ENCODE assay signal across 11 cellular contexts in the genomic region with DNA sequence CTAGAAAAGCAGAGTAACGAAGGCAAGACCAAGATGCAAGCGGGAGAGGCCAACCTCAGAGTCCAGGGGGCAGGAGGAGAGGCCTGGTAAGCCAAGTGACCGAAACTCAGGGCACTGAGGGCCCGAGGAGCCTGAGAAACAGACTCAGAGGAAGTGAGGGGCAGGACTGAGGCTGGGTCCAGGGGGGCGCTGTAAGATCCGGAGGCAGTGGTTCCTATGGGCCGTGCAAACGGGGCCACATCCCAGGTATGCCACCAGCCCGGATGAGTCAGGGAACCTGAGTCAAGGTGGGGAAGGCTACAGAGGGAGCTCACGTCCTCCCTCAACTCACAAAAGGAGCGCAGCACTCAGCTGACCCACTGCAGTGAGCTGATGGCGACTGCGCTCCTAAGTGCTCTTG. TPM values are rescaled to one million over a fixed set of nuclear protein-coding genes. Genes with fewer than 3 reads are reported as not detected.
DNase-seq lines count a peak whose midpoint lies in the region; ATAC-seq and TF ChIP-seq lines count a peak whose summit lies in the region.
"Had no signal": no experiment of that assay in that cellular context is flagged by ENCODE, and none has a peak within 500 bp of the region (broad histone marks: within the 10 kb centered on the region; RNA-seq: fewer than 3 reads in every experiment).

No MANE protein-coding gene starts in this region.

- peaks cover 69% of the 10 kb centered on the region for H4K20me1 ChIP-seq in neural progenitor cell (ENCODE audit: low read depth)

- no peaks in the 10 kb centered on the region for H3F3A ChIP-seq in neural progenitor cell (ENCODE audit: low read depth)

- whole genome bisulfite sequencing in esophagus squamous epithelium, 2 donors: 77 to 81% methylated on average over 13 of the region's 13 CpGs
- WGBS in aorta, 2 donors: 90 to 91% methylated on average over 13 of the region's 13 CpGs

- peak overlapping the region; percentile 51 for H3K4me2 ChIP-seq in neural progenitor cell

- H3K9me3 ChIP-seq in esophagus squamous epithelium: no peaks in the 10 kb centered on the region
- H3K9me3 ChIP-seq in neural progenitor cell (ENCODE audit: low read depth): no peaks in the 10 kb centered on the region
- no peaks in the 10 kb centered on the region for H3K9me3 ChIP-seq in aorta (ENCODE audit: control insufficient read depth, low read length)
- H3K9me3 ChIP-seq: SJSA1 had no signal

- TF ChIP-seq CTCF in esophagus squamous epithelium (IDR thresholded peaks at IDR 0.05): no peak
- TF ChIP-seq CTCF in neural progenitor cell (IDR thresholded peaks at IDR 0.05): no peak
- TF ChIP-seq CTCF in GM10248 (IDR thresholded peaks at IDR 0.05; ENCODE audit: control extremely low read depth, extremely low read depth, low read depth, missing control alignments): no peak

- peak overlapping the region; percentile 27 for H3K4me3 Mint-ChIP-seq in stimulated activated naive CD8-positive, alpha-beta T cell treated with anti-CD3 and anti-CD28 coated beads, Interleukin-15, Interleukin-2, amounts not matched to agents 100 ng/mL and 50 ng/mL, for 24 hours
- H3K4me3 Mint-ChIP-seq in neural progenitor cell: no peak overlapping the region

- H3K4me1 ChIP-seq in esophagus squamous epithelium: peaks cover 55 to 100% (median 96%) of the 10 kb centered on the region in 3 donors
- H3K4me1 ChIP-seq in neural progenitor cell: peaks cover 16% of the 10 kb centered on the region
- peaks cover 5 to 6% of the 10 kb centered on the region in 2 donors for H3K4me1 ChIP-seq in aorta (ENCODE audit: control insufficient read depth in 1 of 2, insufficient read depth in 2 of 2, low read length in 2 of 2)

- POLR2A ChIA-PET in GM10248 (lab: Yijun Ruan, JAX): no interaction called here

- CTCF ChIA-PET in GM10248 (lab: Yijun Ruan, JAX): interaction anchor here (1.2 kb wide), 1 partner anchor 22 kb away, joined by 3 read pairs; no protein-coding TSS in a partner anchor

- intact Hi-C loops in esophagus squamous epithelium (cut with DNase I) (no loop called here), aorta (cut with DNase I) (no loop called here)

- H3K36me3 ChIP-seq in esophagus squamous epithelium: peaks cover 0 to 5% (median 0%) of the 10 kb centered on the region in 3 donors
- H3K36me3 ChIP-seq in neural progenitor cell: no peaks in the 10 kb centered on the region
- no peaks in the 10 kb centered on the region for H3K36me3 ChIP-seq in aorta (ENCODE audit: control insufficient read depth in 1 of 2, insufficient read depth in 2 of 2, low read length in 1 of 2)

- no peak overlapping the region for H3K9ac ChIP-seq in neural progenitor cell

- H3K4me3 ChIP-seq in esophagus squamous epithelium: no peak overlapping the region
- H3K4me3 ChIP-seq in neural progenitor cell: no peak overlapping the region
- no peak overlapping the region for H3K4me3 ChIP-seq in aorta (ENCODE audit: low read length in 2 of 2)
- H3K4me3 ChIP-seq: SJSA1 had no signal

- no peaks in the 10 kb centered on the region for H3K27me3 ChIP-seq in esophagus squamous epithelium
- H3K27me3 ChIP-seq in neural progenitor cell: no peaks in the 10 kb centered on the region
- H3K27me3 ChIP-seq in aorta (ENCODE audit: control insufficient read depth in 1 of 2, insufficient read depth in 2 of 2, low read length in 1 of 2): no peaks in the 10 kb centered on the region
- H3K27me3 ChIP-seq: SJSA1 had no signal

- H3K79me2 ChIP-seq in neural progenitor cell (ENCODE audit: low read depth): peaks cover 99% of the 10 kb centered on the region

- H3K4me1 Mint-ChIP-seq in stimulated activated naive CD8-positive, alpha-beta T cell treated with anti-CD3 and anti-CD28 coated beads, Interleukin-15, Interleukin-2, amounts not matched to agents 100 ng/mL and 50 ng/mL, for 24 hours (ENCODE audit: low read depth): peaks cover 52% of the 10 kb centered on the region
- H3K4me1 Mint-ChIP-seq in neural progenitor cell: peaks cover 28% of the 10 kb centered on the region

- DNase-seq in stimulated activated naive CD8-positive, alpha-beta T cell treated with anti-CD3 and anti-CD28 coated beads, Interleukin-15, Interleukin-2, amounts not matched to agents 100 U/mL and 50 U/mL, for 24 hours: no peak
- DNase-seq in esophagus squamous epithelium (lab: John Stamatoyannopoulos, UW): no peak
- DNase-seq in neural progenitor cell (ENCODE audit: low spot score): no peak
- DNase-seq in aorta: peak in 1 of 2 donors; percentile 55
- no peak for DNase-seq in GM10248 (ENCODE audit: extremely low spot score)
- DNase-seq in NCI-H82 (lab: John Stamatoyannopoulos, UW): no peak
- no peak for DNase-seq in effector CD4-positive, alpha-beta T cell
- DNase-seq: NCI-H2081 treated with DMSO at 0.1 percent for 48 hours had no signal

- no peaks in the 10 kb centered on the region for H3K9me3 Mint-ChIP-seq in stimulated activated naive CD8-positive, alpha-beta T cell treated with anti-CD3 and anti-CD28 coated beads, Interleukin-15, Interleukin-2, amounts not matched to agents 100 ng/mL and 50 ng/mL, for 24 hours
- no peaks in the 10 kb centered on the region for H3K9me3 Mint-ChIP-seq in neural progenitor cell

- peaks cover 18% of the 10 kb centered on the region for H3K36me3 Mint-ChIP-seq in stimulated activated naive CD8-positive, alpha-beta T cell treated with anti-CD3 and anti-CD28 coated beads, Interleukin-15, Interleukin-2, amounts not matched to agents 100 ng/mL and 50 ng/mL, for 24 hours (ENCODE audit: low read depth)
- peaks cover 12% of the 10 kb centered on the region for H3K36me3 Mint-ChIP-seq in neural progenitor cell

- no peak overlapping the region for H2AFZ ChIP-seq in neural progenitor cell (replicated peaks)

- TF ChIP-seq POLR2A in esophagus squamous epithelium (IDR thresholded peaks at IDR 0.05): no peak

- H3K27ac ChIP-seq in esophagus squamous epithelium: peak overlapping the region; percentile 80 to 90 (median 82)
- H3K27ac ChIP-seq in neural progenitor cell: peak overlapping the region; percentile 70
- peak overlapping the region; percentile 31 to 64 for H3K27ac ChIP-seq in aorta (ENCODE audit: low read depth in 1 of 2, low read length in 2 of 2)

- ATAC-seq in stimulated activated naive CD8-positive, alpha-beta T cell treated with anti-CD3 and anti-CD28 coated beads, Interleukin-15, Interleukin-2, amounts not matched to agents 100 U/mL and 50 U/mL, for 24 hours: no peak
- no peak for ATAC-seq in aorta (ENCODE audit: low FRiP score)
- ATAC-seq: HCT116 had no signal

- H3K27ac Mint-ChIP-seq in stimulated activated naive CD8-positive, alpha-beta T cell treated with anti-CD3 and anti-CD28 coated beads, Interleukin-15, Interleukin-2, amounts not matched to agents 100 ng/mL and 50 ng/mL, for 24 hours: peak overlapping the region; percentile 68
- peak overlapping the region; percentile 13 for H3K27ac Mint-ChIP-seq in neural progenitor cell

- H3K27me3 Mint-ChIP-seq in stimulated activated naive CD8-positive, alpha-beta T cell treated with anti-CD3 and anti-CD28 coated beads, Interleukin-15, Interleukin-2, amounts not matched to agents 100 ng/mL and 50 ng/mL, for 24 hours: no peaks in the 10 kb centered on the region
- H3K27me3 Mint-ChIP-seq in neural progenitor cell (ENCODE audit: insufficient read depth, low read depth): peaks cover 4% of the 10 kb centered on the region

RNA-seq across cellular contexts. Expression of gene ZDHHC7, which starts 8.3 kb away (rescaled TPM):
- total RNA-seq in esophagus squamous epithelium: 10 to 100 TPM; 31.2 to 41.2 (median 38.6) TPM
- 53.3 and 57.0 TPM in 2 replicates for total RNA-seq in neural progenitor cell (ENCODE audit: low replicate concordance)
- total RNA-seq in aorta: 10 to 100 TPM; 35.9 to 57.0 TPM
- polyA plus RNA-seq in aorta: 10 to 100 TPM; 11.4 to 36.3 TPM

RNA-seq across cellular contexts. Expression of gene KIAA0513, which starts 24.5 kb away (rescaled TPM):
- 10 to 100 TPM in 1 of 4 donors, 1 to 10 TPM in 3; 9.0 to 11.4 (median 9.7) TPM for total RNA-seq in esophagus squamous epithelium
- total RNA-seq in neural progenitor cell (ENCODE audit: low replicate concordance): 6.1 and 9.0 TPM in 2 replicates
- 10 to 100 TPM; 15.1 to 17.7 TPM for total RNA-seq in aorta
- 1 to 10 TPM; 3.4 to 5.5 TPM for polyA plus RNA-seq in aorta
